ENCODE assay signal across 13 cellular contexts in the genomic region with DNA sequence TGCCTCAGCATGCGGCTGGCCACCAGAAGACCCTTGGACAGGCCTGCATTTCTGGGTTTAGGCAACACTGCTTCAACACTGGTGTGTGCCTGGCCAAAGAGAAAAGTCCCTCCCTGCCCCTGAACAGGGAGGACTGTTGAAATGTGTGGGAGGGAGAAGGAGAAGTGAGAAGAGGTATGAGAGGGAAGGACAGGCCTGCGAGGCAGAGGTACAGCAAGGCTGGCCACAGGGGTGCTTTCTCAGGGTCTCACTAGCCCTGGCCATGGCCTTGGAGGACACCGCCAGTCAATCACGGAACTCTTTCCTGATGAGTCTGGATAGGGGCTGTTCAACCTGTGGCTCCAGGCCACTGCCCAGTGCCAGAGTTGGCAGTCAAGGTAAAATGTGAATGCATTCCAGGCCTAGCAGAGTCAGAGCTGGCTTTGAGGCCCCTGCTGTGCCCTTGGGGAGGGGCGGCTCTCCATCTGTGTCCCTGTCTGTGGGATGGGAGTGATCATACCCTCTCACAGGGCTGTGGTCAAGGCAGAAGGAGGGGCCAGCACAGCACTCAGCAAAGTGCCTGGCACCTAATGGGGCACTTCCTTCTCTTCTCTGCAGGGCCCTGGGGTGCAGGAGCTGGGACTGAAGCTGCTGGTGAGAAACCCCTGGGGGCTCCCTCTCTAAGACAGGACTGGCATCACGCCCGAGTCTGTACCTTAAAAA. TPM values are rescaled to one million over a fixed set of nuclear protein-coding genes. Genes with fewer than 3 reads are reported as not detected.
A peak's percentile ranks its signal among the peaks of the same experiment; 100 is the strongest.
DNase-seq lines count a peak whose midpoint lies in the region; ATAC-seq and TF ChIP-seq lines count a peak whose summit lies in the region.
"Had no signal": no experiment of that assay in that cellular context is flagged by ENCODE, and none has a peak within 500 bp of the region (broad histone marks: within the 10 kb centered on the region; RNA-seq: fewer than 3 reads in every experiment).

No MANE protein-coding gene starts in this region.

- no peak overlapping the region for H2BK20ac ChIP-seq in H9 (ENCODE audit: low read depth, low read length, poor library complexity, severe bottlenecking)

- H3K4me1 ChIP-seq in H9 (ENCODE audit: insufficient read depth, low read length) (no peaks in the 10 kb centered on the region; the same call in 1 of the 2 replicates), mesendoderm (ENCODE audit: control insufficient read depth, low read depth, low read length) (peaks cover 7% of the 10 kb centered on the region), uterus (peaks cover 0 to 4% of the 10 kb centered on the region in 2 donors)

- no peak for ATAC-seq in CD4-positive, alpha-beta T cell (ENCODE audit: poor library complexity)
- ATAC-seq in activated B cell treated with CpG ODN at 0.5 μM for 24 hours (ENCODE audit: low read depth): no peak

- intact Hi-C loops in CD4-positive, alpha-beta T cell (cut with DNase I, micrococcal nuclease): no loop called here
- intact Hi-C loops in activated B cell treated with CpG ODN at 0.5 μM for 24 hours (cut with micrococcal nuclease) (loop anchor here (2.0 to 10.0 kb wide), 2 partner anchors 55 to 987 kb away; a partner anchor contains a TSS), uterus (cut with DNase I; ENCODE audit: low total_unique reads) (no loop called here)

- no peak for DNase-seq in CD4-positive, alpha-beta T cell
- DNase-seq in H9 (no peak), activated B cell treated with CpG ODN at 0.5 μM for 24 hours (no peak), mesendoderm (no peak), uterus (no peak), anterior cingulate cortex (lab: John Stamatoyannopoulos, UW) (no peak), HuH-7 (ENCODE audit: low spot score) (no peak), activated T-cell treated with anti-CD3 and anti-CD28 coated beads for 4 hours (no peak)
- DNase-seq: immature natural killer cell, NCI-H226 had no signal

- H3K4me2 ChIP-seq in H9 (ENCODE audit: insufficient read depth, insufficient read length, low read length) (no peak overlapping the region), mesendoderm (ENCODE audit: low read length) (no peak overlapping the region)

- H3K18ac ChIP-seq in H9 (ENCODE audit: insufficient read length, low read depth, low read length) (no peak overlapping the region), mesendoderm (ENCODE audit: low read length) (no peak overlapping the region)

- H3K56ac ChIP-seq in H9 (ENCODE audit: insufficient read length, low read depth, low read length) (no peak overlapping the region), mesendoderm (ENCODE audit: low read length) (peak overlapping the region; percentile 9)

- peak overlapping the region; percentile 27 for H3K27ac Mint-ChIP-seq in CD4-positive, alpha-beta T cell
- peak overlapping the region; percentile 70 to 98 (median 98); a peak in 6 of 7 replicates for H3K27ac Mint-ChIP-seq in H9
- peak overlapping the region; percentile 78 for H3K27ac Mint-ChIP-seq in activated B cell treated with CpG ODN at 0.5 μM for 24 hours

- no peaks in the 10 kb centered on the region for H3K79me1 ChIP-seq in H9 (ENCODE audit: insufficient read depth, low read depth, low read length, poor library complexity, severe bottlenecking)
- no peaks in the 10 kb centered on the region for H3K79me1 ChIP-seq in mesendoderm (ENCODE audit: low read length)

- H4K8ac ChIP-seq in H9 (replicated peaks; ENCODE audit: insufficient read length, low read depth, low read length) (no peak overlapping the region), mesendoderm (ENCODE audit: low read depth, low read length) (no peak overlapping the region)

- H2BK120ac ChIP-seq in H9 (ENCODE audit: low read depth, low read length, poor library complexity, severe bottlenecking) (no peak overlapping the region), mesendoderm (ENCODE audit: low read depth, low read length) (no peak overlapping the region)

- no peak overlapping the region for H3K27ac ChIP-seq in CD4-positive, alpha-beta T cell (ENCODE audit: low read depth, low read length)
- no peak overlapping the region for H3K27ac ChIP-seq in H9 (ENCODE audit: insufficient read length, low read depth, low read length)
- peak overlapping the region; percentile 75 for H3K27ac ChIP-seq in mesendoderm (ENCODE audit: low read depth, low read length)
- H3K27ac ChIP-seq in uterus: no peak overlapping the region
- H3K27ac ChIP-seq: parathyroid adenoma, vagina had no signal

- H2BK12ac ChIP-seq in H9 (ENCODE audit: insufficient read length, low read depth, low read length): no peak overlapping the region

- no peak overlapping the region for H3K9ac ChIP-seq in H9 (ENCODE audit: extremely low read depth, insufficient read length, low read length)
- H3K9ac ChIP-seq in mesendoderm (ENCODE audit: low read length): peak overlapping the region; percentile 26
- H3K9ac ChIP-seq: parathyroid adenoma had no signal

- H3K27me3 Mint-ChIP-seq in CD4-positive, alpha-beta T cell: no peaks in the 10 kb centered on the region
- H3K27me3 Mint-ChIP-seq in H9 (ENCODE audit: low read depth) (0 out of 2 replicates have a peak, but pooled peaks cover 2% of the 10 kb centered on the region), activated B cell treated with CpG ODN at 0.5 μM for 24 hours (no peaks in the 10 kb centered on the region)

- H3K23ac ChIP-seq in H9 (ENCODE audit: insufficient read length, low read depth, low read length) (no peak overlapping the region), mesendoderm (ENCODE audit: low read length) (no peak overlapping the region)

- WGBS in H9 (ENCODE audit: extremely low coverage, insufficient read length, low lambda C conversion rate): no CpG with 5 or more reads among the region's 7 CpGs
- no CpG with 5 or more reads among the region's 7 CpGs for WGBS in mesendoderm (ENCODE audit: extremely low coverage, insufficient coverage, low lambda C conversion rate)

- no peak overlapping the region for H4K91ac ChIP-seq in H9 (ENCODE audit: insufficient read length, low read depth, low read length)

- no peak overlapping the region for H3T11ph ChIP-seq in H9 (ENCODE audit: low read length)

- H3K4me3 ChIP-seq in mesendoderm (ENCODE audit: low read length): no peak overlapping the region
- no peak overlapping the region for H3K4me3 ChIP-seq in uterus
- H3K4me3 ChIP-seq: vagina had no signal

- H3K23me2 ChIP-seq in H9 (ENCODE audit: insufficient read length, low read depth, low read length, poor library complexity, severe bottlenecking): no peaks in the 10 kb centered on the region

- H3K9me3 ChIP-seq in CD4-positive, alpha-beta T cell (ENCODE audit: control insufficient read depth, low read length): no peaks in the 10 kb centered on the region
- H3K9me3 ChIP-seq in H9 (ENCODE audit: control insufficient read depth, low read depth, low read length) (no peaks in the 10 kb centered on the region), uterus (no peaks in the 10 kb centered on the region)
- H3K9me3 ChIP-seq: vagina had no signal

- H2BK15ac ChIP-seq in H9 (ENCODE audit: low read depth, low read length): no peak overlapping the region
- H2BK15ac ChIP-seq in mesendoderm (replicated peaks; ENCODE audit: low read depth): no peak overlapping the region

- H3K9me3 Mint-ChIP-seq in CD4-positive, alpha-beta T cell: no peaks in the 10 kb centered on the region
- H3K9me3 Mint-ChIP-seq in H9 (no peaks in the 10 kb centered on the region), activated B cell treated with CpG ODN at 0.5 μM for 24 hours (no peaks in the 10 kb centered on the region)
- H3K9me3 Mint-ChIP-seq: immature natural killer cell had no signal

- no peak overlapping the region for H2BK5ac ChIP-seq in H9 (ENCODE audit: insufficient read length, low read length)
- H2BK5ac ChIP-seq in mesendoderm (ENCODE audit: low read length): no peak overlapping the region

- H4K5ac ChIP-seq in H9 (ENCODE audit: insufficient read length, low read depth, low read length) (no peak overlapping the region), mesendoderm (ENCODE audit: low read length) (no peak overlapping the region)

- no peak for TF ChIP-seq POLR2A in uterus (IDR thresholded peaks at IDR 0.05)

- peaks cover 68% of the 10 kb centered on the region for H3K36me3 Mint-ChIP-seq in CD4-positive, alpha-beta T cell (ENCODE audit: low read depth)
- H3K36me3 Mint-ChIP-seq in H9 (ENCODE audit: insufficient read depth in 1 of 3, low read depth in 3 of 3) (peaks cover 7 to 53% (median 42%) of the 10 kb centered on the region in 3 experiments), activated B cell treated with CpG ODN at 0.5 μM for 24 hours (ENCODE audit: low read depth) (peaks cover 69% of the 10 kb centered on the region)

- CTCF ChIA-PET in CD4-positive, alpha-beta T cell (lab: Charles Lee): no interaction called here
- CTCF ChIA-PET in activated B cell treated with CpG ODN at 0.5 μM for 24 hours (lab: Charles Lee): interaction anchor here (2.7 kb wide), 1 partner anchor 45 kb away, joined by 16 read pairs; no protein-coding TSS in a partner anchor

- no peak overlapping the region for H2AK5ac ChIP-seq in H9 (ENCODE audit: insufficient read length, low read length)
- H2AK5ac ChIP-seq in mesendoderm (ENCODE audit: low read length): no peak overlapping the region

- H3K4me3 Mint-ChIP-seq in CD4-positive, alpha-beta T cell: no peak overlapping the region
- H3K4me3 Mint-ChIP-seq in H9 (peak overlapping the region in 1 of 2 experiments; percentile 12; a peak in 1 of 5 replicates), activated B cell treated with CpG ODN at 0.5 μM for 24 hours (no peak overlapping the region)
- H3K4me3 Mint-ChIP-seq: immature natural killer cell had no signal

- H3K36me3 ChIP-seq in mesendoderm (ENCODE audit: control insufficient read depth, insufficient read depth, low read length): no peaks in the 10 kb centered on the region
- no peaks in the 10 kb centered on the region for H3K36me3 ChIP-seq in uterus

- H4K20me1 ChIP-seq in H9 (ENCODE audit: control insufficient read depth, insufficient read depth, insufficient read length): no peaks in the 10 kb centered on the region

- no peaks in the 10 kb centered on the region for H3K79me2 ChIP-seq in H9 (ENCODE audit: insufficient read depth, low read length)
- H3K79me2 ChIP-seq in mesendoderm (ENCODE audit: control insufficient read depth, insufficient read depth, low read length): no peaks in the 10 kb centered on the region
- H3K79me2 ChIP-seq: parathyroid adenoma had no signal

- no peaks in the 10 kb centered on the region for H3K27me3 ChIP-seq in CD4-positive, alpha-beta T cell (ENCODE audit: control insufficient read depth, insufficient read depth, low read length)
- H3K27me3 ChIP-seq in H9 (ENCODE audit: insufficient read depth, low read length) (no peaks in the 10 kb centered on the region), mesendoderm (ENCODE audit: insufficient read depth, low read length, poor library complexity) (no peaks in the 10 kb centered on the region), uterus (no peaks in the 10 kb centered on the region)
- H3K27me3 ChIP-seq: vagina had no signal

- H3K4ac ChIP-seq in H9 (ENCODE audit: low read depth, low read length): no peak overlapping the region
- no peak overlapping the region for H3K4ac ChIP-seq in mesendoderm (ENCODE audit: low read depth, low read length)

- H2AFZ ChIP-seq in H9 (ENCODE audit: low read length): no peak overlapping the region
- H2AFZ ChIP-seq: parathyroid adenoma had no signal

- POLR2A ChIA-PET in CD4-positive, alpha-beta T cell (lab: Charles Lee): no interaction called here
- POLR2A ChIA-PET in activated B cell treated with CpG ODN at 0.5 μM for 24 hours (lab: Charles Lee): interaction anchor here (0.8 to 3.5 kb wide), 3 partner anchors 10 to 12 kb away, joined by 3 to 23 read pairs (median 4); no protein-coding TSS in a partner anchor

- peaks cover 17% of the 10 kb centered on the region for H3K4me1 Mint-ChIP-seq in CD4-positive, alpha-beta T cell (ENCODE audit: low read depth)
- H3K4me1 Mint-ChIP-seq in H9: peaks cover 30 to 37% of the 10 kb centered on the region in 2 experiments
- peaks cover 36% of the 10 kb centered on the region for H3K4me1 Mint-ChIP-seq in activated B cell treated with CpG ODN at 0.5 μM for 24 hours

- no peak overlapping the region for H3K14ac ChIP-seq in H9 (ENCODE audit: insufficient read depth, low read length)

- no peak for TF ChIP-seq CTCF in CD4-positive, alpha-beta T cell (IDR thresholded peaks at IDR 0.05)
- TF ChIP-seq CTCF in H9 (conservative IDR thresholded peaks at IDR 0.05): no peak
- TF ChIP-seq CTCF in activated B cell treated with CpG ODN at 0.5 μM for 24 hours (IDR thresholded peaks at IDR 0.05): no peak
- TF ChIP-seq CTCF in uterus (IDR thresholded peaks at IDR 0.05): no peak

RNA-seq across cellular contexts. Expression of a gene that starts 43.2 kb away (rescaled TPM):
- total RNA-seq in CD4-positive, alpha-beta T cell: not detected
- total RNA-seq in H9 (2021) (0.20 TPM in 1 of 2 replicates, not detected in the other), activated B cell treated with CpG ODN at 0.5 μM for 24 hours (0.09 TPM in 1 of 2 replicates, not detected in the other), uterus (under 1 TPM in 2 of 4 donors, not detected in 2; 0.48 to 0.49 TPM)
- 0.08 TPM for polyA plus RNA-seq in mesendoderm (2013, experiment 1 of 2)
- polyA plus RNA-seq in mesendoderm (2013, experiment 2 of 2): 0.01 TPM
- total RNA-seq: H4 had no signal
- polyA plus RNA-seq: immature natural killer cell had no signal

RNA-seq across cellular contexts. Expression of a gene that starts 54.9 kb away (rescaled TPM):
- 10 to 100 TPM; 85.6 TPM for total RNA-seq in CD4-positive, alpha-beta T cell
- 32.5 and 34.1 TPM in 2 replicates for total RNA-seq in H9 (2021)
- total RNA-seq in activated B cell treated with CpG ODN at 0.5 μM for 24 hours: 39.0 and 45.6 TPM in 2 replicates
- 15.8 TPM for polyA plus RNA-seq in mesendoderm (2013, experiment 1 of 2)
- 14.4 TPM for polyA plus RNA-seq in mesendoderm (2013, experiment 2 of 2)
- total RNA-seq in uterus: 100 to 1,000 TPM in 1 of 4 donors, 10 to 100 TPM in 3; 18.5 to 112 (median 57.2) TPM

Comparison
In these comparisons a context has a peak if more than half of its experiments do, and no peak if none do; other contexts are left out.
1. H3K27ac Mint-ChIP-seq: peak in every context shown above with its lines; median percentile 98 in H9; 78 in activated B cell treated with CpG ODN at 0.5 μM for 24 hours; 27 in CD4-positive, alpha-beta T cell.